ENCODE assay signal across 15 cellular contexts in genomic region chr10:13997650-13998049, GRCh38.
A peak's percentile ranks its signal among the peaks of the same experiment; 100 is the strongest.
DNase-seq lines count a peak whose midpoint lies in the region; ATAC-seq, FAIRE-seq and TF ChIP-seq lines count a peak whose summit lies in the region.
"Had no signal": no experiment of that assay in that cellular context is flagged by ENCODE, and none has a peak within 500 bp of the region (broad histone marks: within the 10 kb centered on the region; RNA-seq: fewer than 3 reads in every experiment).

No MANE protein-coding gene starts in this region.

- H3K79me2 ChIP-seq in HepG2 (ENCODE audit: insufficient read depth, low read length) (no peaks in the 10 kb centered on the region), smooth muscle cell (ENCODE audit: low read depth) (no peaks in the 10 kb centered on the region)

- H3K27me3 ChIP-seq in liver (ENCODE audit: control insufficient read depth in 4 of 4, insufficient read depth in 4 of 4, low read length in 3 of 4) (no peaks in the 10 kb centered on the region), HepG2 (ENCODE audit: control insufficient read depth in 1 of 2, insufficient read depth in 2 of 2, low read length in 2 of 2) (peaks cover 1 to 6% of the 10 kb centered on the region in 2 experiments; a peak in 2 of 5 replicates), right lobe of liver (no peaks in the 10 kb centered on the region), smooth muscle cell (ENCODE audit: low read depth) (peaks cover 34% of the 10 kb centered on the region)

- no peaks in the 10 kb centered on the region for H3F3A ChIP-seq in smooth muscle cell (ENCODE audit: low read depth)

- H3K4me3 ChIP-seq in liver (ENCODE audit: low read depth in 1 of 3, low read length in 3 of 3) (no peak overlapping the region), HepG2 (replicated peaks in 1 of 3; ENCODE audit: insufficient read depth in 1 of 3, low read depth in 2 of 3, low read length in 3 of 3) (no peak overlapping the region), coronary artery (no peak overlapping the region), right lobe of liver (no peak overlapping the region), smooth muscle cell (no peak overlapping the region)

- H3K9ac ChIP-seq in liver (ENCODE audit: low read depth in 1 of 2, low read length in 2 of 2) (no peak overlapping the region), HepG2 (ENCODE audit: insufficient read depth, low read depth, low read length) (no peak overlapping the region), smooth muscle cell (ENCODE audit: low read depth) (no peak overlapping the region)

- TF ChIP-seq POLR2A in HepG2 (IDR thresholded peaks at IDR 0.05; ENCODE audit: insufficient read depth in 1 of 2, low read depth in 2 of 2, low read length in 2 of 2): no peak
- no peak for TF ChIP-seq POLR2A in right lobe of liver (IDR thresholded peaks at IDR 0.05)

- H3K4me2 ChIP-seq in HepG2 (ENCODE audit: low read depth, low read length) (no peak overlapping the region), smooth muscle cell (no peak overlapping the region)

- ATAC-seq in HepG2 (no peak), right lobe of liver (peak in 3 of 4 donors; percentile 38 to 93 (median 87))

- H4K20me1 ChIP-seq in HepG2 (ENCODE audit: insufficient read depth, low read length): no peaks in the 10 kb centered on the region
- no peaks in the 10 kb centered on the region for H4K20me1 ChIP-seq in smooth muscle cell (ENCODE audit: low read depth)

- no peak for DNase-seq in HepG2 (ENCODE audit: low spot score)
- DNase-seq in coronary artery (ENCODE audit: low spot score): peak; percentile 22
- peak in 1 of 3 donors; percentile 60 for DNase-seq in right lobe of liver
- no peak for DNase-seq in putamen (ENCODE audit: low spot score)
- no peak for DNase-seq in OCI-M2 (lab: John Stamatoyannopoulos, UW; ENCODE audit: unreplicated experiment)
- no peak for DNase-seq in smooth muscle cell (lab: John Stamatoyannopoulos, UW; ENCODE audit: unreplicated experiment)
- DNase-seq: C1 segment of cervical spinal cord; Calu3; CD4-positive, alpha-beta T cell; DMS 273 treated with DMSO at 0.1 percent for 48 hours; HCEC 1CT; HFFc6 had no signal

- BruUV-seq in HepG2 (replicated peaks; lab: Mats Ljungman, UMichigan): no TSS peak

- POLR2A ChIA-PET in HepG2 (lab: Yijun Ruan, JAX): no interaction called here

- intact Hi-C loops in HepG2 (cut with micrococcal nuclease; ENCODE audit: unreplicated experiment) (no loop called here), right lobe of liver (cut with DNase I) (no loop called here)

- no peaks in the 10 kb centered on the region for H3K9me3 ChIP-seq in liver (ENCODE audit: control insufficient read depth in 4 of 4, low read length in 3 of 4)
- no peaks in the 10 kb centered on the region for H3K9me3 ChIP-seq in HepG2 (ENCODE audit: low read length)
- no peaks in the 10 kb centered on the region for H3K9me3 ChIP-seq in right lobe of liver
- no peaks in the 10 kb centered on the region for H3K9me3 ChIP-seq in smooth muscle cell (replicated peaks; ENCODE audit: low read depth)

- WGBS in liver: 39% methylated on average over 2 of the region's 2 CpGs
- WGBS in HepG2 (ENCODE audit: low lambda C conversion rate): 5% methylated on average over 2 of the region's 2 CpGs
- 29% methylated on average over 2 of the region's 2 CpGs for WGBS in right lobe of liver (ENCODE audit: insufficient coverage, low coverage, low lambda C conversion rate, missing lambda C conversion rate)
- WGBS in smooth muscle cell (ENCODE audit: low lambda C conversion rate): 88% methylated on average over 2 of the region's 2 CpGs

- TF ChIP-seq RAD21 in liver (IDR thresholded peaks at IDR 0.05) (no peak), HepG2 (CRISPR knock-in tag; IDR thresholded peaks at IDR 0.05) (no peak)

- FAIRE-seq in HepG2 (lab: Jason Lieb, UNC): no peak
- FAIRE-seq: A204.1, HTR-8/SVneo had no signal

- CTCF ChIA-PET in HepG2 (lab: Yijun Ruan, JAX; ENCODE audit: low intra/inter-chr PET ratio, low total read pairs): no interaction called here

- in situ Hi-C loops in HepG2 (cut with HindIII; ENCODE audit: extremely low pct_ligation_motif_present, low pct_unique_long_range_greater_than_20kb): no loop called here

- H3K4me1 ChIP-seq in liver (ENCODE audit: control insufficient read depth in 4 of 4, insufficient read depth in 4 of 4, low read length in 3 of 4) (no peaks in the 10 kb centered on the region), HepG2 (ENCODE audit: insufficient read depth, low read length) (no peaks in the 10 kb centered on the region), right lobe of liver (peaks cover 0 to 15% (median 0%) of the 10 kb centered on the region in 4 donors), smooth muscle cell (ENCODE audit: low read depth) (no peaks in the 10 kb centered on the region)

- H3K36me3 ChIP-seq in liver (ENCODE audit: control insufficient read depth in 4 of 4, insufficient read depth in 3 of 4, low read depth in 1 of 4, low read length in 3 of 4): no peaks in the 10 kb centered on the region
- H3K36me3 ChIP-seq in HepG2 (replicated peaks in 1 of 2; ENCODE audit: control insufficient read depth in 1 of 2, insufficient read depth in 2 of 2, low read length in 2 of 2): no peaks in the 10 kb centered on the region
- H3K36me3 ChIP-seq in right lobe of liver: no peaks in the 10 kb centered on the region
- no peaks in the 10 kb centered on the region for H3K36me3 ChIP-seq in smooth muscle cell (ENCODE audit: low read depth)

- TF ChIP-seq CTCF in liver (IDR thresholded peaks at IDR 0.05; ENCODE audit: low read depth, low read length, missing input control): no peak
- no peak for TF ChIP-seq CTCF in HepG2 (CRISPR knock-in tag; IDR thresholded peaks at IDR 0.05)
- TF ChIP-seq CTCF in coronary artery (IDR thresholded peaks at IDR 0.05): no peak
- TF ChIP-seq CTCF in right lobe of liver (IDR thresholded peaks at IDR 0.05): no peak
- TF ChIP-seq CTCF in smooth muscle cell (IDR thresholded peaks at IDR 0.05; ENCODE audit: borderline replicate concordance, insufficient read depth, poor library complexity, severe bottlenecking): no peak

- H2AFZ ChIP-seq in HepG2 (ENCODE audit: low read length): no peak overlapping the region
- H2AFZ ChIP-seq in smooth muscle cell (ENCODE audit: low read depth): no peak overlapping the region

- TF ChIP-seq EP300 in HepG2 (IDR thresholded peaks at IDR 0.05; ENCODE audit: low read depth in 2 of 2, low read length in 2 of 2) (no peak), HepG2 (CRISPR knock-in tag; IDR thresholded peaks at IDR 0.05; ENCODE audit: borderline replicate concordance) (no peak)

- H3K27ac ChIP-seq in liver (ENCODE audit: low read depth in 1 of 2, low read length in 2 of 2) (no peak overlapping the region), HepG2 (ENCODE audit: extremely low read length, insufficient read depth, low read length) (no peak overlapping the region), coronary artery (no peak overlapping the region), right lobe of liver (no peak overlapping the region), smooth muscle cell (ENCODE audit: low read depth) (no peak overlapping the region)

TF ChIP-seq in liver, 16 proteins besides CTCF, POLR2A, EP300 and RAD21 (continues in another document):
- TF ChIP-seq, protein P1, sequence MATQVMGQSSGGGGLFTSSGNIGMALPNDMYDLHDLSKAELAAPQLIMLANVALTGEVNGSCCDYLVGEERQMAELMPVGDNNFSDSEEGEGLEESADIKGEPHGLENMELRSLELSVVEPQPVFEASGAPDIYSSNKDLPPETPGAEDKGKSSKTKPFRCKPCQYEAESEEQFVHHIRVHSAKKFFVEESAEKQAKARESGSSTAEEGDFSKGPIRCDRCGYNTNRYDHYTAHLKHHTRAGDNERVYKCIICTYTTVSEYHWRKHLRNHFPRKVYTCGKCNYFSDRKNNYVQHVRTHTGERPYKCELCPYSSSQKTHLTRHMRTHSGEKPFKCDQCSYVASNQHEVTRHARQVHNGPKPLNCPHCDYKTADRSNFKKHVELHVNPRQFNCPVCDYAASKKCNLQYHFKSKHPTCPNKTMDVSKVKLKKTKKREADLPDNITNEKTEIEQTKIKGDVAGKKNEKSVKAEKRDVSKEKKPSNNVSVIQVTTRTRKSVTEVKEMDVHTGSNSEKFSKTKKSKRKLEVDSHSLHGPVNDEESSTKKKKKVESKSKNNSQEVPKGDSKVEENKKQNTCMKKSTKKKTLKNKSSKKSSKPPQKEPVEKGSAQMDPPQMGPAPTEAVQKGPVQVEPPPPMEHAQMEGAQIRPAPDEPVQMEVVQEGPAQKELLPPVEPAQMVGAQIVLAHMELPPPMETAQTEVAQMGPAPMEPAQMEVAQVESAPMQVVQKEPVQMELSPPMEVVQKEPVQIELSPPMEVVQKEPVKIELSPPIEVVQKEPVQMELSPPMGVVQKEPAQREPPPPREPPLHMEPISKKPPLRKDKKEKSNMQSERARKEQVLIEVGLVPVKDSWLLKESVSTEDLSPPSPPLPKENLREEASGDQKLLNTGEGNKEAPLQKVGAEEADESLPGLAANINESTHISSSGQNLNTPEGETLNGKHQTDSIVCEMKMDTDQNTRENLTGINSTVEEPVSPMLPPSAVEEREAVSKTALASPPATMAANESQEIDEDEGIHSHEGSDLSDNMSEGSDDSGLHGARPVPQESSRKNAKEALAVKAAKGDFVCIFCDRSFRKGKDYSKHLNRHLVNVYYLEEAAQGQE (IDR thresholded peaks at IDR 0.05): no peak
- TF ChIP-seq NR2F2 (IDR thresholded peaks at IDR 0.05): no peak

TF ChIP-seq in HepG2, 621 proteins besides CTCF, POLR2A, EP300 and RAD21:
- TF ChIP-seq SOX5 (CRISPR knock-in tag; IDR thresholded peaks at IDR 0.05; ENCODE audit: borderline replicate concordance) (no peak), ZBTB49 (CRISPR knock-in tag; IDR thresholded peaks at IDR 0.05; ENCODE audit: borderline replicate concordance) (no peak)
TF ChIP-seq in HepG2: peak in this region for 0.
